16 cellular contexts compared by ENCODE assay signal in genomic region chr1:170765279-170765678, GRCh38.
"Had no signal": no experiment of that assay in that cellular context is flagged by ENCODE, and none has a peak within 500 bp of the region (broad histone marks: within the 10 kb centered on the region; RNA-seq: fewer than 3 reads in every experiment).

No MANE protein-coding gene starts in this region.

- H3K9me3 ChIP-seq: body of pancreas, neutrophil, pancreas had no signal

- H3K27me3 ChIP-seq: body of pancreas, cardiac muscle cell, neutrophil, pancreas, tibial nerve had no signal

- H3K27ac ChIP-seq: body of pancreas, cardiac muscle cell, neutrophil, pancreas, tibial nerve had no signal

- H3K36me3 ChIP-seq: cardiac muscle cell, neutrophil, pancreas, tibial nerve had no signal

- H3K4me1 ChIP-seq: body of pancreas, pancreas, tibial nerve had no signal

- ATAC-seq: body of pancreas; natural killer cell treated with Interleukin-12 subunit alpha and Interleukin-12 subunit beta and Interleukin-15 and Interleukin-18, amount 100 ng/mL, for 72 hours; pancreas; T-helper 17 cell had no signal

- H3K4me3 ChIP-seq: body of pancreas, cardiac muscle cell, pancreas, tibial nerve had no signal

- DNase-seq: activated B cell treated with CpG ODN at 0.5 μM for 24 hours; activated CD4-positive, alpha-beta memory T cell treated with anti-CD3 and anti-CD28 coated beads, Interleukin-2, amount 10 ng/mL, durations not matched to agents 7 days and 5 days; activated CD4-positive, alpha-beta T cell treated with anti-CD3 and anti-CD28 coated beads for 4 hours; activated effector memory CD4-positive, alpha-beta T cell treated with anti-CD3 and anti-CD28 coated beads, Interleukin-2, amount 50 U/mL, for 16 hours; body of pancreas; effector CD8-positive, alpha-beta T cell; left ventricle myocardium superior; pancreas; right cardiac atrium; stimulated activated CD4-positive, alpha-beta T cell treated with anti-CD3 and anti-CD28 coated beads, Interleukin-12 subunit alpha, Interleukin-12 subunit beta, amount 100 ng/mL, for 4 hours; stimulated activated CD4-positive, alpha-beta T cell treated with anti-CD3 and anti-CD28 coated beads, Interleukin-4, amount 100 ng/mL, for 4 hours; T-helper 17 cell had no signal
